21 cellular contexts compared by ENCODE assay signal in the genomic region with DNA sequence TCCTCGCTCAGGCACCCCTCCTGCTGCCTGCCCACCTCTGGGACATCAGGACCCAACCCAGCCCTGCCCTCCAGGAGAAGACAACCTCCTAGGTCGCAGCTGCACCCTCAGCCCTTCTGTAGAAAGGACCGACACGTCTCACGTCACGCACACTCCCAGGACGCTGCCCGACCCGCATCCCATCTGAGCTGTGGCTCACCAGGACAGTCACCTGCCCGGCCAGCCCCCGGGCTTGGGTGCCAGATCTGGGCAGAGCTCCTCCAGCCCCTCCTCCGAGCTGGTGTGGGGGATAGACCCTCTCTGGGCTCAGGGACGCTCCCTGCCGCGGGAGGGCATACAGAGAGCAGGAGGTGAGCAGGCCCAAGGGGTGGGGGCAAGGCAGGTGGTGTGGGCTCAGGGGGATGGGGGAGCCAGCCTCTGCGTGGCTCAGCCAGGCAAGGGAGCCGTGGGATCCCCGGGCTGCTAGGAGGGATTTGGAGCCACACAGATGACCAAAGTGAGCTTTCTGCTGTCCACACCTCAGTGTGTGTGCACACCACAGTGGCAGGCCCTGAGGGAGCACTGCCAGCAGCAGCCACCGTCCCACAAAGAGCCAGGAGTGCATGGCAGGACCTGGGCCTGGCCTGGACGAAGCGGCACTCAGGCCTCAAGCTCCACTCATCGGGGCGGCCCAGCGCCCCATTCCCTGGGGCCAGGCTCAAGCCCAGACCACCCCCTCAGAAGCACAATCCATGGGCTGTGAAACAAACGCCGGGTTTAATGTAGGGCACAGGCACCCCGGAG. TPM values are rescaled to one million over a fixed set of nuclear protein-coding genes. Genes with fewer than 3 reads are reported as not detected.
A peak's percentile ranks its signal among the peaks of the same experiment; 100 is the strongest.
DNase-seq lines count a peak whose midpoint lies in the region; ATAC-seq and TF ChIP-seq lines count a peak whose summit lies in the region.
"Had no signal": no experiment of that assay in that cellular context is flagged by ENCODE, and none has a peak within 500 bp of the region (broad histone marks: within the 10 kb centered on the region; RNA-seq: fewer than 3 reads in every experiment).

No MANE protein-coding gene starts in this region.

- H3K4me1 Mint-ChIP-seq in activated naive CD4-positive, alpha-beta T cell treated with anti-CD3 and anti-CD28 coated beads, Interleukin-2, amount 50 U/mL, for 24 hours = peaks cover 21% of the 10 kb centered on the region
- peaks cover 42% of the 10 kb centered on the region for H3K4me1 Mint-ChIP-seq in activated CD8-positive, alpha-beta T cell treated with anti-CD3 and anti-CD28 coated beads, Interleukin-2, amount 10 ng/mL, durations not matched to agents 7 days and 5 days (ENCODE audit: low read depth)
- peaks cover 22% of the 10 kb centered on the region for H3K4me1 Mint-ChIP-seq in memory B cell
- H3K4me1 Mint-ChIP-seq in type B pancreatic cell (ENCODE audit: unreplicated experiment) = peaks cover 5% of the 10 kb centered on the region

- peak overlapping the region; percentile 85 to 86 (median 86) for H3K27ac ChIP-seq in transverse colon
- H3K27ac ChIP-seq: SJCRH30, testis had no signal

- POLR2A ChIA-PET in activated CD8-positive, alpha-beta T cell treated with anti-CD3 and anti-CD28 coated beads, Interleukin-2, amount 10 ng/mL, durations not matched to agents 7 days and 5 days (lab: Charles Lee) = interaction anchor here (0.6 to 1.4 kb wide), 4 partner anchors 14 to 108 kb away, joined by 3 to 4 read pairs (median 4); a partner anchor contains a TSS

- CTCF ChIA-PET in activated CD8-positive, alpha-beta T cell treated with anti-CD3 and anti-CD28 coated beads, Interleukin-2, amount 10 ng/mL, durations not matched to agents 7 days and 5 days (lab: Charles Lee) = interaction anchor here (0.9 to 2.4 kb wide), 2 partner anchors 47 to 96 kb away, joined by 3 to 12 read pairs; no protein-coding TSS in a partner anchor

- ATAC-seq in activated CD8-positive, alpha-beta T cell treated with anti-CD3 and anti-CD28 coated beads, Interleukin-2, amount 10 ng/mL, durations not matched to agents 7 days and 5 days = no peak
- no peak for ATAC-seq in memory B cell (ENCODE audit: low read depth)
- ATAC-seq: activated CD4-positive, CD25-positive, alpha-beta regulatory T cell treated with anti-CD3 and anti-CD28 coated beads, Interleukin-2, amount 50 U/mL, for 24 hours; GM23338; PC-3 had no signal

- no peaks in the 10 kb centered on the region for H3K9me3 Mint-ChIP-seq in activated naive CD4-positive, alpha-beta T cell treated with anti-CD3 and anti-CD28 coated beads, Interleukin-2, amount 50 U/mL, for 24 hours
- no peaks in the 10 kb centered on the region for H3K9me3 Mint-ChIP-seq in activated CD8-positive, alpha-beta T cell treated with anti-CD3 and anti-CD28 coated beads, Interleukin-2, amount 10 ng/mL, durations not matched to agents 7 days and 5 days (ENCODE audit: insufficient read depth)
- H3K9me3 Mint-ChIP-seq in memory B cell (no peaks in the 10 kb centered on the region), type B pancreatic cell (no peaks in the 10 kb centered on the region)
- H3K9me3 Mint-ChIP-seq: GM23338 had no signal

- peak overlapping the region; percentile 4 for H3K27ac Mint-ChIP-seq in activated naive CD4-positive, alpha-beta T cell treated with anti-CD3 and anti-CD28 coated beads, Interleukin-2, amount 50 U/mL, for 24 hours
- H3K27ac Mint-ChIP-seq in activated CD8-positive, alpha-beta T cell treated with anti-CD3 and anti-CD28 coated beads, Interleukin-2, amount 10 ng/mL, durations not matched to agents 7 days and 5 days = peak overlapping the region; percentile 90
- H3K27ac Mint-ChIP-seq in memory B cell (peak overlapping the region; percentile 90), type B pancreatic cell (no peak overlapping the region)
- H3K27ac Mint-ChIP-seq: GM23338 had no signal

- H3K4me3 ChIP-seq in transverse colon = no peak overlapping the region
- H3K4me3 ChIP-seq: gastroesophageal sphincter, GM23338, left ventricle myocardium inferior, SJCRH30, testis had no signal

- TF ChIP-seq CTCF in transverse colon (IDR thresholded peaks at IDR 0.05) = no peak
- no peak for TF ChIP-seq CTCF in type B pancreatic cell (conservative IDR thresholded peaks at IDR 0.05)

- no peaks in the 10 kb centered on the region for H3K36me3 ChIP-seq in transverse colon
- H3K36me3 ChIP-seq: left ventricle myocardium inferior, SJCRH30 had no signal

- H3K27me3 Mint-ChIP-seq in activated naive CD4-positive, alpha-beta T cell treated with anti-CD3 and anti-CD28 coated beads, Interleukin-2, amount 50 U/mL, for 24 hours = no peaks in the 10 kb centered on the region
- H3K27me3 Mint-ChIP-seq in activated CD8-positive, alpha-beta T cell treated with anti-CD3 and anti-CD28 coated beads, Interleukin-2, amount 10 ng/mL, durations not matched to agents 7 days and 5 days (ENCODE audit: low read depth) = no peaks in the 10 kb centered on the region
- H3K27me3 Mint-ChIP-seq in memory B cell (no peaks in the 10 kb centered on the region), type B pancreatic cell (no peaks in the 10 kb centered on the region)
- H3K27me3 Mint-ChIP-seq: naive B cell had no signal

- no peaks in the 10 kb centered on the region for H3K27me3 ChIP-seq in transverse colon
- H3K27me3 ChIP-seq: SJCRH30, testis had no signal

- H3K9me3 ChIP-seq in transverse colon = no peaks in the 10 kb centered on the region
- H3K9me3 ChIP-seq: gastroesophageal sphincter, left ventricle myocardium inferior, SJCRH30, testis had no signal

- no peaks in the 10 kb centered on the region for H3K36me3 Mint-ChIP-seq in activated naive CD4-positive, alpha-beta T cell treated with anti-CD3 and anti-CD28 coated beads, Interleukin-2, amount 50 U/mL, for 24 hours
- peaks cover 29% of the 10 kb centered on the region for H3K36me3 Mint-ChIP-seq in activated CD8-positive, alpha-beta T cell treated with anti-CD3 and anti-CD28 coated beads, Interleukin-2, amount 10 ng/mL, durations not matched to agents 7 days and 5 days (ENCODE audit: low read depth)
- H3K36me3 Mint-ChIP-seq in memory B cell (peaks cover 5% of the 10 kb centered on the region), type B pancreatic cell (no peaks in the 10 kb centered on the region)
- H3K36me3 Mint-ChIP-seq: naive B cell had no signal

- TF ChIP-seq POLR2A in transverse colon (IDR thresholded peaks at IDR 0.05) = no peak

- TF ChIP-seq EP300 in transverse colon (IDR thresholded peaks at IDR 0.05; ENCODE audit: low read depth) = no peak

- in situ Hi-C loops in transverse colon (cut with MboI; ENCODE audit: low pct_ligation_motif_present in 1 of 4, low pct_unique_long_range_greater_than_20kb in 1 of 4, low sequenced_read_pairs in 3 of 4) = no loop called here

- intact Hi-C loops in transverse colon (cut with DNase I; ENCODE audit: low total_unique reads) = no loop called here

- no peak for DNase-seq in activated naive CD4-positive, alpha-beta T cell treated with Interleukin-2 at 50 U/mL for 16 hours
- no peak for DNase-seq in activated CD8-positive, alpha-beta T cell treated with anti-CD3 and anti-CD28 coated beads, Interleukin-2, amount 10 ng/mL, durations not matched to agents 7 days and 5 days
- DNase-seq in memory B cell (ENCODE audit: low spot score in 2 of 2) (no peak), transverse colon (no peak), COR-L47 (lab: John Stamatoyannopoulos, UW) (no peak), NCI-H2227 treated with DMSO at 0.1 percent for 48 hours (lab: John Stamatoyannopoulos, UW) (no peak), type B pancreatic cell (ENCODE audit: extremely low spot score, unreplicated experiment) (no peak)
- DNase-seq: activated gamma-delta T cell treated with Interleukin-2 at 50 U/mL for 16 hours, DMS79 treated with DMSO at 0.1 percent for 48 hours, left ventricle myocardium inferior, MM.1S, naive B cell, NCI-H82, PC-3, SJCRH30 had no signal

- H3K4me3 Mint-ChIP-seq in activated naive CD4-positive, alpha-beta T cell treated with anti-CD3 and anti-CD28 coated beads, Interleukin-2, amount 50 U/mL, for 24 hours = no peak overlapping the region
- H3K4me3 Mint-ChIP-seq in activated CD8-positive, alpha-beta T cell treated with anti-CD3 and anti-CD28 coated beads, Interleukin-2, amount 10 ng/mL, durations not matched to agents 7 days and 5 days = no peak overlapping the region
- no peak overlapping the region for H3K4me3 Mint-ChIP-seq in memory B cell
- no peak overlapping the region for H3K4me3 Mint-ChIP-seq in type B pancreatic cell
- H3K4me3 Mint-ChIP-seq: GM23338 had no signal

- peaks cover 32 to 87% (median 86%) of the 10 kb centered on the region in 4 donors for H3K4me1 ChIP-seq in transverse colon
- H3K4me1 ChIP-seq: SJCRH30 had no signal

- 71% methylated on average over 18 of the region's 27 CpGs; no CpG with 5 or more reads in 1 of the 2 donors for WGBS in transverse colon (ENCODE audit: low coverage in 1 of 2), 2 donors

RNA-seq across cellular contexts. Expression of a gene that starts 13.6 kb away (rescaled TPM):
- under 1 TPM; 0.05 to 0.39 TPM for total RNA-seq in activated CD8-positive, alpha-beta T cell treated with anti-CD3 and anti-CD28 coated beads, Interleukin-2, amount 10 ng/mL, durations not matched to agents 7 days and 5 days
- total RNA-seq in transverse colon (10 to 100 TPM in 3 of 4 donors, 1 to 10 TPM in 1; 4.9 to 33.2 (median 23.7) TPM), type B pancreatic cell (ENCODE audit: low replicate concordance) (5.2 and 7.6 TPM in 2 replicates)
- total RNA-seq: A673, left ventricle myocardium inferior, SJCRH30 had no signal
